16 cellular contexts compared by ENCODE assay signal in the genomic region with DNA sequence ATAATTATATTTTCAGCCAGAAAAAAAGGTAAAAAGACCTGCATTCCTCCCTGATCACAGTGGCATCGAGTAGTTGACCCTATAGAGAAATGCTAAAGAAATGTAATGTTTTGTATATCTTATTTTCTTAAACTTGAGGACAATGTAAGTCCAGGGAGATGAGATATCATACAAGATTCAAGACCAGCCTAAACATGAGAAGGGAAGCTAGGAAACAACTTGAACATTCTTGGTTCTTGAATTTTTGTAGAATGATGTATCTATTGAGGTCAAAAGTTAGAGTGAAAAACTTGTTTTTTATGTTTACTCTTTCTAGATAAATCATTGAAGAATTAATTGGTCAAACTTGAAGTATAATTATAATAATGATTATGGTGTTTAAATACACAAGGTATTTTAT.
A peak's percentile ranks its signal among the peaks of the same experiment; 100 is the strongest.
DNase-seq lines count a peak whose midpoint lies in the region; TF ChIP-seq lines count a peak whose summit lies in the region.
"Had no signal": no experiment of that assay in that cellular context is flagged by ENCODE, and none has a peak within 500 bp of the region (broad histone marks: within the 10 kb centered on the region; RNA-seq: fewer than 3 reads in every experiment).

No MANE protein-coding gene starts in this region.

- TF ChIP-seq POLR2A in Peyer's patch (IDR thresholded peaks at IDR 0.05) = no peak

- peak overlapping the region in 7 of 11 experiments; percentile 4 to 59 (median 27); a peak in 10 of 22 replicates for H3K9ac ChIP-seq in BLaER1 treated with 17β-estradiol and CSF1 and Interleukin-3, amounts not matched to agents 10 nM and 100 nM
- H3K9ac ChIP-seq in subcutaneous abdominal adipose tissue (ENCODE audit: low read length in 5 of 5) = no peak overlapping the region

- no peaks in the 10 kb centered on the region for H3K27me3 ChIP-seq in BLaER1 treated with 17β-estradiol and CSF1 and Interleukin-3, amounts not matched to agents 10 nM and 100 nM
- no peaks in the 10 kb centered on the region for H3K27me3 ChIP-seq in subcutaneous abdominal adipose tissue (ENCODE audit: control insufficient read depth in 5 of 5, insufficient read depth in 4 of 5, low read length in 5 of 5)
- no peaks in the 10 kb centered on the region for H3K27me3 ChIP-seq in WERI-Rb-1 (ENCODE audit: insufficient read depth, low read depth, severe bottlenecking)
- no peaks in the 10 kb centered on the region for H3K27me3 ChIP-seq in Peyer's patch

- peaks cover 0 to 10% (median 0%) of the 10 kb centered on the region in 11 experiments; a peak in 5 of 22 replicates for H3K36me3 ChIP-seq in BLaER1 treated with 17β-estradiol and CSF1 and Interleukin-3, amounts not matched to agents 10 nM and 100 nM
- H3K36me3 ChIP-seq in subcutaneous abdominal adipose tissue (ENCODE audit: control insufficient read depth in 5 of 5, insufficient read depth in 5 of 5, low read length in 5 of 5) (no peaks in the 10 kb centered on the region), WERI-Rb-1 (no peaks in the 10 kb centered on the region), Peyer's patch (no peaks in the 10 kb centered on the region)
- H3K36me3 ChIP-seq: HAP-1 had no signal

- H3K9me3 ChIP-seq in BLaER1 treated with 17β-estradiol and CSF1 and Interleukin-3, amounts not matched to agents 10 nM and 100 nM (replicated peaks in 1 of 11) = peaks cover 0 to 33% (median 26%) of the 10 kb centered on the region in 11 experiments; a peak in 18 of 22 replicates
- H3K9me3 ChIP-seq in subcutaneous abdominal adipose tissue (ENCODE audit: control insufficient read depth in 5 of 5, low read length in 5 of 5) (no peaks in the 10 kb centered on the region), WERI-Rb-1 (ENCODE audit: severe bottlenecking) (no peaks in the 10 kb centered on the region), Peyer's patch (no peaks in the 10 kb centered on the region)
- H3K9me3 ChIP-seq: A549, HAP-1 had no signal

- no peaks in the 10 kb centered on the region for H4K20me1 ChIP-seq in BLaER1 treated with 17β-estradiol and CSF1 and Interleukin-3, amounts not matched to agents 10 nM and 100 nM

- peak; percentile 66 for DNase-seq in choroid plexus epithelial cell (ENCODE audit: low read depth)
- DNase-seq in iris pigment epithelial cell (ENCODE audit: low read depth) = peak; percentile 65
- no peak for DNase-seq in WERI-Rb-1
- no peak for DNase-seq in NCI-H2227 treated with DMSO at 0.1 percent for 48 hours (lab: John Stamatoyannopoulos, UW)
- DNase-seq in Peyer's patch = no peak
- DNase-seq: Calu3; CD4-positive, alpha-beta memory T cell; DMS53; Karpas-422; NCI-H187; NCI-H446 treated with DMSO at 0.1 percent for 48 hours; NCI-H748 treated with DMSO at 0.1 percent for 48 hours had no signal

- peak overlapping the region; percentile 65 to 92 (median 77) for H3K4me2 ChIP-seq in BLaER1 treated with 17β-estradiol and CSF1 and Interleukin-3, amounts not matched to agents 10 nM and 100 nM
- H3K4me2 ChIP-seq: A549 had no signal

- peak overlapping the region in 3 of 10 experiments; percentile 34 to 40 (median 37); a peak in 2 of 20 replicates for H3K4me3 ChIP-seq in BLaER1 treated with 17β-estradiol and CSF1 and Interleukin-3, amounts not matched to agents 10 nM and 100 nM
- H3K4me3 ChIP-seq in choroid plexus epithelial cell (ENCODE audit: low read depth, low read length) = no peak overlapping the region
- peak overlapping the region in 1 of 5 donors; percentile 15 for H3K4me3 ChIP-seq in subcutaneous abdominal adipose tissue (ENCODE audit: low read depth in 1 of 5, low read length in 5 of 5)
- no peak overlapping the region for H3K4me3 ChIP-seq in WERI-Rb-1 (ENCODE audit: low read depth, low read length)
- H3K4me3 ChIP-seq in Peyer's patch = no peak overlapping the region
- H3K4me3 ChIP-seq: A549, HAP-1 had no signal

- no peak for TF ChIP-seq CTCF in choroid plexus epithelial cell (conservative IDR thresholded peaks at IDR 0.05; ENCODE audit: low read depth, low read length)
- no peak for TF ChIP-seq CTCF in WERI-Rb-1 (IDR thresholded peaks at IDR 0.05; ENCODE audit: low read depth, low read length)
- TF ChIP-seq CTCF in Peyer's patch (IDR thresholded peaks at IDR 0.05) = no peak

- H3K4me1 ChIP-seq in BLaER1 treated with 17β-estradiol and CSF1 and Interleukin-3, amounts not matched to agents 10 nM and 100 nM = peaks cover 26 to 79% (median 63%) of the 10 kb centered on the region in 10 experiments
- H3K4me1 ChIP-seq in subcutaneous abdominal adipose tissue (ENCODE audit: control insufficient read depth in 5 of 5, insufficient read depth in 5 of 5, low read length in 5 of 5) = peaks cover 0 to 17% (median 13%) of the 10 kb centered on the region in 5 donors
- peaks cover 0 to 4% (median 0%) of the 10 kb centered on the region in 4 donors for H3K4me1 ChIP-seq in Peyer's patch
- H3K4me1 ChIP-seq: A549, HAP-1 had no signal

- H3K27ac ChIP-seq in BLaER1 treated with 17β-estradiol and CSF1 and Interleukin-3, amounts not matched to agents 10 nM and 100 nM = peak overlapping the region in 10 of 11 experiments; percentile 5 to 71 (median 47); a peak in 17 of 22 replicates
- H3K27ac ChIP-seq in subcutaneous abdominal adipose tissue (ENCODE audit: low read depth, low read length) = peak overlapping the region; percentile 6
- no peak overlapping the region for H3K27ac ChIP-seq in WERI-Rb-1
- H3K27ac ChIP-seq in Peyer's patch = no peak overlapping the region
- H3K27ac ChIP-seq: A549 had no signal

Comparison
In these comparisons a context has a peak if more than half of its experiments do, and no peak if none do; other contexts are left out.
1. H3K27ac ChIP-seq: peak in BLaER1 treated with 17β-estradiol and CSF1 and Interleukin-3, amounts not matched to agents 10 nM and 100 nM (10 of 11) and subcutaneous abdominal adipose tissue (single experiment); none in WERI-Rb-1 (single experiment) and Peyer's patch (0 of 4).
2. H3K9ac ChIP-seq: peak in BLaER1 treated with 17β-estradiol and CSF1 and Interleukin-3, amounts not matched to agents 10 nM and 100 nM (7 of 11); none in subcutaneous abdominal adipose tissue (0 of 5).
3. DNase-seq: peak in choroid plexus epithelial cell (single experiment) and iris pigment epithelial cell (single experiment); none in WERI-Rb-1 (single experiment), NCI-H2227 treated with DMSO at 0.1 percent for 48 hours (single experiment) and Peyer's patch (0 of 3).